In the genomic region with DNA sequence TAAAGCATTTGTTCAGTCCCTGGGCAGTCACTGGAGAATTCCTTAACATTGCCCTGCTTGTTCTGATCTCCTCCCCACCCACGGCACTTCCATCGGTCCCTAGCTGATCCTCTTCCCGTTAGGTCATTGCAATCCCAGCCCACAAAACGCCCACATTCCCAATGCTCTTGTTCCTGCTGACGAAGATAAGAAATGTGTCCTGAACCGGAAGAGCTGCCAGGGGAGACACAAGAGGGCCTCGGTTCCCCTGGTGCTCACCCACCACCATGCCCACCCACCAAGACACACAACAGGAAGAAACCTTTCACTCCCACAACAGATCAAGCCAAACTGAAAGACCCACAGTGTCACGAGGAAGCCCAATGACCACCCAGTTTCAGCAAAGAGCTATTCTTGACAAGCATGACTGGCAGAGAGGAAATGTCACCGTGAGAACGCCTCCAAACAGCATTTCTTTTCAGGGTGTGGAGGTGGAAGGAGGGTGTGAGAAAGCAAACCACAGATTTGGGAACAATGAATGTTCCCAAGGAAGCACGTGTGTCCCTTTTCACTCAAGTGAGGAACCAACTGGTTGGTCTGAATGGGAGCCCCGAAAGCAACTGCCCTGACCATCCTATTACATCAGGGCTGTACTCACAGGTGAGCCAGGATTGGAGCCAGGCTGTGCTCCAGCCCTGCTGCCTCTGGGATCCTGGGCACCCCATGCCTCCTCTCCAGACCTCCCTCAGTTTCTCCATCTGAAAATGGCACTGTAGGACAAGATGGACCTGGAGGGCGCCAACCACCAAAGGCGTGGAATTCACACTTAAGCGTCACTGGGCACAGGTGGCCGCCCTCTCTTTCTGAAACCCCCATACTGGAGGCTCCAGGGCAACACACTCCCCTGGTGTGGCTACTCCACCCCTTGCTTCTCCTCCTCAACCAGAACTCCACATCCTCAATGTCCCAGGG, we compare ENCODE assay signal across 8 cellular contexts.
A peak's percentile ranks its signal among the peaks of the same experiment; 100 is the strongest.
DNase-seq lines count a peak whose midpoint lies in the region; ATAC-seq, FAIRE-seq and TF ChIP-seq lines count a peak whose summit lies in the region.

No MANE protein-coding gene starts in this region.

- WGBS in mesodermal cell (ENCODE audit: insufficient coverage in 2 of 2), 2 experiments, result 89 to 90% methylated on average over 14 to 15 of the region's 16 CpGs

- H3K36me3 ChIP-seq in bronchial epithelial cell (ENCODE audit: control insufficient read depth, insufficient read depth, low read length) (peaks cover 12% of the 10 kb centered on the region), mesodermal cell (ENCODE audit: control insufficient read depth, insufficient read depth, low read length) (peaks cover 92% of the 10 kb centered on the region)

- H3K27ac ChIP-seq in mesodermal cell (ENCODE audit: low read depth, low read length, severe bottlenecking), result peak overlapping the region; percentile 81

- DNase-seq in bronchial epithelial cell (ENCODE audit: low read depth) (peak; percentile 80), medulla oblongata (ENCODE audit: extremely low spot score) (no peak), NCI-H1105 treated with DMSO at 0.1 percent for 48 hours (lab: John Stamatoyannopoulos, UW) (no peak)
- DNase-seq in stimulated activated CD4-positive, alpha-beta T cell treated with anti-CD3 and anti-CD28 coated beads, Interleukin-1b, Interleukin-23, amount 100 ng/mL, for 48 hours, result no peak

- ATAC-seq in GM18858 (IDR thresholded peaks at IDR 0.05; ENCODE audit: unreplicated experiment) (peak; percentile 57), HG03108 (IDR thresholded peaks at IDR 0.05; ENCODE audit: unreplicated experiment) (peak; percentile 45), GM19324 (IDR thresholded peaks at IDR 0.05; ENCODE audit: low FRiP score, unreplicated experiment) (no peak)

- H3K4me3 ChIP-seq in bronchial epithelial cell (ENCODE audit: low read depth, low read length) (no peak overlapping the region), mesodermal cell (ENCODE audit: extremely low read depth, insufficient read depth, low read length, poor library complexity, severe bottlenecking) (no peak overlapping the region)

- no peak for FAIRE-seq in bronchial epithelial cell (lab: Jason Lieb, UNC)

- H3K9me3 ChIP-seq in mesodermal cell (ENCODE audit: control insufficient read depth, low read length), result no peaks in the 10 kb centered on the region

- TF ChIP-seq CTCF in bronchial epithelial cell (IDR thresholded peaks at IDR 0.05; ENCODE audit: insufficient read depth, low read length, severe bottlenecking), result no peak

- H3K4me1 ChIP-seq in mesodermal cell (ENCODE audit: control insufficient read depth, insufficient read depth, low read length, poor library complexity, severe bottlenecking), result peaks cover 16% of the 10 kb centered on the region

- H3K27me3 ChIP-seq in bronchial epithelial cell (ENCODE audit: control insufficient read depth, insufficient read depth, low read length), result no peaks in the 10 kb centered on the region
